8 cellular contexts compared by ENCODE assay signal in the genomic region with DNA sequence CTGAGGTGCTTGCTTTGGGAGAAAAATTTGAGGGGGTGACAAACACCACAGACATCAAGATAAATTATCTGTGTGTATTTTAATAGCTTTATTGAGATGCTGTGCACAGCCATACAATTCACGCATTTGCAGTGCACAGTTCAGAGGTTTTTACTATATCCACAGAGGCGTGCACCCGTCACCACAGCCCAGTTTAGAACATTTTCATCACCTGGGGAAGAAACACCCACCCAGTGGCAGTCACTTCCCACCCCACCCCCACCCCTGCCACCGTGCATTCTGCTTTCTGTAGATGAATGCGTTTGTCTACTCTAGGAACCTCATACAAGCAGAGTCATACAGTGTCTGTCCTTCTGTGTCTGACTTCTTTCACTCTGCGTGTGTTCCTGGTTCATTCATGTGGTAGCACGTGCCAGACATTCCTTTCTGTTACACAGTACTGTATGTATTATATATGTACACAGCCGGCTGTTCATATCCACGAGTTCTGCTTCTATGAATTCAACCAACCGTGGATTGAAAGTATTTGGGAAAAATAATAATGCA.
"Had no signal": no experiment of that assay in that cellular context is flagged by ENCODE, and none has a peak within 500 bp of the region (broad histone marks: within the 10 kb centered on the region; RNA-seq: fewer than 3 reads in every experiment).

No MANE protein-coding gene starts in this region.

- H3K27ac Mint-ChIP-seq: activated naive CD8-positive, alpha-beta T cell had no signal

- H3K27me3 Mint-ChIP-seq: activated naive CD8-positive, alpha-beta T cell had no signal

- ATAC-seq: pancreas had no signal

- DNase-seq: activated CD4-positive, alpha-beta T cell treated with anti-CD3 and anti-CD28 coated beads for 48 hours; activated CD8-positive, alpha-beta memory T cell treated with anti-CD3 and anti-CD28 coated beads for 24 hours; activated effector memory CD4-positive, alpha-beta T cell treated with Interleukin-2 at 50 U/mL for 16 hours; anterior cingulate cortex; midbrain; pancreas; stimulated activated CD4-positive, alpha-beta T cell treated with anti-CD3 and anti-CD28 coated beads, Interleukin-4, amount 100 ng/mL, for 24 hours had no signal

- H3K4me3 Mint-ChIP-seq: activated naive CD8-positive, alpha-beta T cell had no signal
